ENCODE assay signal across 9 cellular contexts in the genomic region with DNA sequence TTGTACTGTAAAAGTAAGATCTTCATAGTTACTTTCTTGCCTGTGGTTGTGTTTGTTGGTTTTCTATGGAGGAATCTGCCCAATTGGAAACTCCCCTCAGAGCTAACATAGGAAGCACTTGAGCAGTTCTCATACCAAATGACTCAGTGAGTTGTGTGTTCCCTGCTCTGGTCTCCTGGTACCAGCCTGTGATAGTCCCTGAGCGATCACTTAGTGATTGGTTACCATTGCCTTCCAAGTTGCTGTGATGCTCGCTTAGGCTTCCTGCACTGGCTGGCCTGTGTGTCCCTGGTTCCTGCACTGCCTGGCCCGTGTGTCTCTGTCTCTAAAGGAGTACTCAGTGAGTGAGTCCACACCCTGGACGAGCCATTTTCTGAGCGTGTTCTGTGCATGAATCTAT.
DNase-seq lines count a peak whose midpoint lies in the region; ATAC-seq and TF ChIP-seq lines count a peak whose summit lies in the region.
"Had no signal": no experiment of that assay in that cellular context is flagged by ENCODE, and none has a peak within 500 bp of the region (broad histone marks: within the 10 kb centered on the region; RNA-seq: fewer than 3 reads in every experiment).

No MANE protein-coding gene starts in this region.

- H3K4me1 Mint-ChIP-seq in activated T-helper 17 cell treated with anti-CD3 and anti-CD28 coated beads, Interleukin-2, amount 50 U/mL, for 72 hours: peaks cover 47% of the 10 kb centered on the region

- DNase-seq in AG10803 (ENCODE audit: low read depth): peak; percentile 60
- peak; percentile 40 for DNase-seq in HCEC 1CT
- DNase-seq in kidney tubule cell (ENCODE audit: low spot score): peak; percentile 92
- no peak for DNase-seq in ureter (ENCODE audit: low spot score)
- no peak for DNase-seq in middle frontal gyrus (ENCODE audit: extremely low spot score, low spot score)

- H3K27ac Mint-ChIP-seq in activated T-helper 17 cell treated with anti-CD3 and anti-CD28 coated beads, Interleukin-2, amount 50 U/mL, for 72 hours: peak overlapping the region; percentile 70

- no peak for TF ChIP-seq CTCF in AG10803 (conservative IDR thresholded peaks at IDR 0.05; ENCODE audit: low read length)

- no peak overlapping the region for H3K4me3 ChIP-seq in AG10803 (ENCODE audit: low read length)

- peak; percentile 95 for ATAC-seq in activated T-helper 17 cell treated with anti-CD3 and anti-CD28 coated beads, Interleukin-2, amount 50 U/mL, for 72 hours (replicated peaks)
- ATAC-seq in GM19452 (IDR thresholded peaks at IDR 0.05; ENCODE audit: unreplicated experiment) (no peak), GM19397 (IDR thresholded peaks at IDR 0.05; ENCODE audit: unreplicated experiment) (no peak)

- no peaks in the 10 kb centered on the region for H3K9me3 Mint-ChIP-seq in activated T-helper 17 cell treated with anti-CD3 and anti-CD28 coated beads, Interleukin-2, amount 50 U/mL, for 72 hours
- H3K9me3 Mint-ChIP-seq: nephron had no signal

- peak overlapping the region; percentile 58 for H3K4me3 Mint-ChIP-seq in activated T-helper 17 cell treated with anti-CD3 and anti-CD28 coated beads, Interleukin-2, amount 50 U/mL, for 72 hours
- H3K4me3 Mint-ChIP-seq: nephron had no signal

- H3K27me3 Mint-ChIP-seq in activated T-helper 17 cell treated with anti-CD3 and anti-CD28 coated beads, Interleukin-2, amount 50 U/mL, for 72 hours: no peaks in the 10 kb centered on the region

- peaks cover 85% of the 10 kb centered on the region for H3K36me3 Mint-ChIP-seq in activated T-helper 17 cell treated with anti-CD3 and anti-CD28 coated beads, Interleukin-2, amount 50 U/mL, for 72 hours (ENCODE audit: low read depth)

Comparison
In these comparisons a context has a peak if more than half of its experiments do, and no peak if none do; other contexts are left out.
1. DNase-seq: peak in AG10803 (single experiment), HCEC 1CT (single experiment) and kidney tubule cell (single experiment); none in ureter (single experiment) and middle frontal gyrus (single experiment).